In genomic region chr12:69601962-69602685, GRCh38 we compare ENCODE assay signal across 20 cellular contexts. TPM values are rescaled to one million over a fixed set of nuclear protein-coding genes. Genes with fewer than 3 reads are reported as not detected.
DNase-seq lines count a peak whose midpoint lies in the region; FAIRE-seq and TF ChIP-seq lines count a peak whose summit lies in the region.
"Had no signal": no experiment of that assay in that cellular context is flagged by ENCODE, and none has a peak within 500 bp of the region (broad histone marks: within the 10 kb centered on the region; RNA-seq: fewer than 3 reads in every experiment).

No MANE protein-coding gene starts in this region.

- CTCF ChIA-PET in Calu3 (lab: Charles Lee) = interaction anchor here (0.7 kb wide), 1 partner anchor 271 kb away, joined by 4 read pairs; no protein-coding TSS in a partner anchor

- no peak overlapping the region for H3K4me3 Mint-ChIP-seq in Calu3 (ENCODE audit: low read depth, unreplicated experiment)
- H3K4me3 Mint-ChIP-seq in activated T-helper 1 cell treated with anti-CD3 and anti-CD28 coated beads, Interleukin-12 subunit alpha, Interleukin-12 subunit beta, Interleukin-2, Interleukin-4 antibody, amounts not matched to agents 30 ng/mL and 10 ng/mL and 1 ng/mL, durations not matched to agents 14 hours and 24 hours and 36 hours = no peak overlapping the region
- no peak overlapping the region for H3K4me3 Mint-ChIP-seq in mesothelial cell of epicardium
- H3K4me3 Mint-ChIP-seq in activated CD4-positive, alpha-beta T cell treated with anti-CD3 and anti-CD28 coated beads, Interleukin-2, amount 10 ng/mL, durations not matched to agents 24 days and 14 days = no peak overlapping the region

- no peaks in the 10 kb centered on the region for H3K9me3 Mint-ChIP-seq in Calu3 (ENCODE audit: low read depth, unreplicated experiment)
- peaks cover 7% of the 10 kb centered on the region for H3K9me3 Mint-ChIP-seq in activated T-helper 1 cell treated with anti-CD3 and anti-CD28 coated beads, Interleukin-12 subunit alpha, Interleukin-12 subunit beta, Interleukin-2, Interleukin-4 antibody, amounts not matched to agents 30 ng/mL and 10 ng/mL and 1 ng/mL, durations not matched to agents 14 hours and 24 hours and 36 hours
- no peaks in the 10 kb centered on the region for H3K9me3 Mint-ChIP-seq in mesothelial cell of epicardium
- H3K9me3 Mint-ChIP-seq in activated CD4-positive, alpha-beta T cell treated with anti-CD3 and anti-CD28 coated beads, Interleukin-2, amount 10 ng/mL, durations not matched to agents 24 days and 14 days = no peaks in the 10 kb centered on the region

- BruUV-seq in Calu3 (replicated peaks; lab: Mats Ljungman, UMichigan) = no TSS peak

- peak; percentile 45; the same call in 1 of the 2 replicates for TF ChIP-seq POLR2A in GM12891 (IDR thresholded peaks at IDR 0.05; ENCODE audit: low read depth, low read length)

- no peak for TF ChIP-seq CTCF in Calu3 (IDR thresholded peaks at IDR 0.05; ENCODE audit: unreplicated experiment)
- TF ChIP-seq CTCF in mesothelial cell of epicardium (IDR thresholded peaks at IDR 0.05; ENCODE audit: unreplicated experiment) = no peak

- H3K4me1 Mint-ChIP-seq in Calu3 (ENCODE audit: low read depth, unreplicated experiment) (no peaks in the 10 kb centered on the region), mesothelial cell of epicardium (no peaks in the 10 kb centered on the region)
- no peaks in the 10 kb centered on the region for H3K4me1 Mint-ChIP-seq in activated T-helper 1 cell treated with anti-CD3 and anti-CD28 coated beads, Interleukin-12 subunit alpha, Interleukin-12 subunit beta, Interleukin-2, Interleukin-4 antibody, amounts not matched to agents 30 ng/mL and 10 ng/mL and 1 ng/mL, durations not matched to agents 14 hours and 24 hours and 36 hours (ENCODE audit: low read depth)
- H3K4me1 Mint-ChIP-seq in activated CD4-positive, alpha-beta T cell treated with anti-CD3 and anti-CD28 coated beads, Interleukin-2, amount 10 ng/mL, durations not matched to agents 24 days and 14 days = peaks cover 2% of the 10 kb centered on the region

- DNase-seq in Calu3 (no peak), GM12891 (ENCODE audit: insufficient read length, low spot score) (no peak), mesothelial cell of epicardium (ENCODE audit: low spot score in 2 of 2, unreplicated experiment in 2 of 2) (no peak), NCI-H187 treated with DMSO at 0.1 percent for 48 hours (lab: John Stamatoyannopoulos, UW) (no peak)
- DNase-seq in activated T-helper 1 cell treated with anti-CD3 and anti-CD28 coated beads, Interleukin-12 subunit alpha, Interleukin-12 subunit beta, Interleukin-2, Interleukin-4 antibody, amounts not matched to agents 30 ng/mL and 10 ng/mL and 1 ng/mL, durations not matched to agents 14 hours and 24 hours and 36 hours (ENCODE audit: low spot score) = no peak
- no peak for DNase-seq in activated CD4-positive, alpha-beta T cell treated with anti-CD3 and anti-CD28 coated beads, Interleukin-2, amount 10 ng/mL, durations not matched to agents 24 days and 14 days
- DNase-seq in stimulated activated CD4-positive, alpha-beta T cell treated with anti-CD3 and anti-CD28 coated beads, Interleukin-15, amount 100 ng/mL, for 24 hours = no peak
- DNase-seq: AML-193, DMS79 treated with DMSO at 0.1 percent for 48 hours, HCEC 1CT, KG1, MV-4-11, NCI-H1417, NCI-H187, NCI-H226, OCI-M1, SHP77 treated with DMSO at 0.1 percent for 48 hours, SK-N-SH had no signal

- H3K27ac Mint-ChIP-seq in Calu3 (ENCODE audit: unreplicated experiment) (peak overlapping the region; percentile 34), mesothelial cell of epicardium (peak overlapping the region; percentile 50)
- peak overlapping the region; percentile 13 for H3K27ac Mint-ChIP-seq in activated T-helper 1 cell treated with anti-CD3 and anti-CD28 coated beads, Interleukin-12 subunit alpha, Interleukin-12 subunit beta, Interleukin-2, Interleukin-4 antibody, amounts not matched to agents 30 ng/mL and 10 ng/mL and 1 ng/mL, durations not matched to agents 14 hours and 24 hours and 36 hours
- H3K27ac Mint-ChIP-seq in activated CD4-positive, alpha-beta T cell treated with anti-CD3 and anti-CD28 coated beads, Interleukin-2, amount 10 ng/mL, durations not matched to agents 24 days and 14 days = no peak overlapping the region

- peaks cover 49% of the 10 kb centered on the region for H3K36me3 Mint-ChIP-seq in Calu3 (ENCODE audit: insufficient read depth, unreplicated experiment)
- H3K36me3 Mint-ChIP-seq in activated T-helper 1 cell treated with anti-CD3 and anti-CD28 coated beads, Interleukin-12 subunit alpha, Interleukin-12 subunit beta, Interleukin-2, Interleukin-4 antibody, amounts not matched to agents 30 ng/mL and 10 ng/mL and 1 ng/mL, durations not matched to agents 14 hours and 24 hours and 36 hours (ENCODE audit: low read depth) = peaks cover 43% of the 10 kb centered on the region
- H3K36me3 Mint-ChIP-seq in mesothelial cell of epicardium = peaks cover 45% of the 10 kb centered on the region
- peaks cover 51% of the 10 kb centered on the region for H3K36me3 Mint-ChIP-seq in activated CD4-positive, alpha-beta T cell treated with anti-CD3 and anti-CD28 coated beads, Interleukin-2, amount 10 ng/mL, durations not matched to agents 24 days and 14 days (ENCODE audit: low read depth)

- H3K27me3 Mint-ChIP-seq in Calu3 (ENCODE audit: unreplicated experiment) (no peaks in the 10 kb centered on the region), mesothelial cell of epicardium (ENCODE audit: low read depth) (no peaks in the 10 kb centered on the region)
- no peaks in the 10 kb centered on the region for H3K27me3 Mint-ChIP-seq in activated T-helper 1 cell treated with anti-CD3 and anti-CD28 coated beads, Interleukin-12 subunit alpha, Interleukin-12 subunit beta, Interleukin-2, Interleukin-4 antibody, amounts not matched to agents 30 ng/mL and 10 ng/mL and 1 ng/mL, durations not matched to agents 14 hours and 24 hours and 36 hours (ENCODE audit: insufficient read depth)
- H3K27me3 Mint-ChIP-seq in activated CD4-positive, alpha-beta T cell treated with anti-CD3 and anti-CD28 coated beads, Interleukin-2, amount 10 ng/mL, durations not matched to agents 24 days and 14 days = no peaks in the 10 kb centered on the region

- FAIRE-seq in GM12891 (lab: Jason Lieb, UNC) = no peak

- intact Hi-C loops in Calu3 (cut with micrococcal nuclease; ENCODE audit: unreplicated experiment) = no loop called here
- intact Hi-C loops in activated T-helper 1 cell treated with anti-CD3 and anti-CD28 coated beads, Interleukin-12 subunit alpha, Interleukin-12 subunit beta, Interleukin-2, Interleukin-4 antibody, amounts not matched to agents 30 ng/mL and 10 ng/mL and 1 ng/mL, durations not matched to agents 14 hours and 24 hours and 36 hours (cut with micrococcal nuclease) = no loop called here
- intact Hi-C loops in activated CD4-positive, alpha-beta T cell treated with anti-CD3 and anti-CD28 coated beads, Interleukin-2, amount 10 ng/mL, durations not matched to agents 24 days and 14 days (cut with micrococcal nuclease) = no loop called here

TF ChIP-seq in GM12891, 5 proteins besides CTCF, POLR2A, EP300 and RAD21:
- TF ChIP-seq POLR2AphosphoS5 (IDR thresholded peaks at IDR 0.05; ENCODE audit: low read depth, low read length) = peak; percentile 67; the same call in 1 of the 2 replicates
- TF ChIP-seq PAX5 (IDR thresholded peaks at IDR 0.05; ENCODE audit: insufficient read depth, low read length, severe bottlenecking) = no peak
TF ChIP-seq in GM12891: peak in this region for 1.

RNA-seq across cellular contexts. Expression of gene LRRC10, which starts 8.6 kb away (rescaled TPM):
- not detected in 2 replicates for total RNA-seq in Calu3 (2022)
- not detected for polyA plus RNA-seq in GM12891 (2012; ENCODE audit: low read depth, missing spikeins)
- not detected in 2 replicates for total RNA-seq in activated T-helper 1 cell treated with anti-CD3 and anti-CD28 coated beads, Interleukin-12 subunit alpha, Interleukin-12 subunit beta, Interleukin-2, Interleukin-4 antibody, amounts not matched to agents 30 ng/mL and 10 ng/mL and 1 ng/mL, durations not matched to agents 14 hours and 24 hours and 36 hours
- not detected in 3 replicates for total RNA-seq in mesothelial cell of epicardium
- not detected in 2 replicates for total RNA-seq in activated CD4-positive, alpha-beta T cell treated with anti-CD3 and anti-CD28 coated beads, Interleukin-2, amount 10 ng/mL, durations not matched to agents 24 days and 14 days
- total RNA-seq: G401, RPMI7951 had no signal
- polyA plus RNA-seq: SK-N-SH had no signal

RNA-seq across cellular contexts. Expression of gene CCT2, which starts 16.9 kb away (rescaled TPM):
- total RNA-seq in Calu3 (2022) (379 and 410 TPM in 2 replicates), mesothelial cell of epicardium (215 to 223 TPM (median 220 TPM) in 3 replicates)
- polyA plus RNA-seq in GM12891 (2012; ENCODE audit: low read depth, missing spikeins) = 193 TPM
- 442 and 447 TPM in 2 replicates for total RNA-seq in activated T-helper 1 cell treated with anti-CD3 and anti-CD28 coated beads, Interleukin-12 subunit alpha, Interleukin-12 subunit beta, Interleukin-2, Interleukin-4 antibody, amounts not matched to agents 30 ng/mL and 10 ng/mL and 1 ng/mL, durations not matched to agents 14 hours and 24 hours and 36 hours
- total RNA-seq in activated CD4-positive, alpha-beta T cell treated with anti-CD3 and anti-CD28 coated beads, Interleukin-2, amount 10 ng/mL, durations not matched to agents 24 days and 14 days = 490 and 511 TPM in 2 replicates
